Comparison of ENCODE assay signal across 8 cellular contexts in the genomic region with DNA sequence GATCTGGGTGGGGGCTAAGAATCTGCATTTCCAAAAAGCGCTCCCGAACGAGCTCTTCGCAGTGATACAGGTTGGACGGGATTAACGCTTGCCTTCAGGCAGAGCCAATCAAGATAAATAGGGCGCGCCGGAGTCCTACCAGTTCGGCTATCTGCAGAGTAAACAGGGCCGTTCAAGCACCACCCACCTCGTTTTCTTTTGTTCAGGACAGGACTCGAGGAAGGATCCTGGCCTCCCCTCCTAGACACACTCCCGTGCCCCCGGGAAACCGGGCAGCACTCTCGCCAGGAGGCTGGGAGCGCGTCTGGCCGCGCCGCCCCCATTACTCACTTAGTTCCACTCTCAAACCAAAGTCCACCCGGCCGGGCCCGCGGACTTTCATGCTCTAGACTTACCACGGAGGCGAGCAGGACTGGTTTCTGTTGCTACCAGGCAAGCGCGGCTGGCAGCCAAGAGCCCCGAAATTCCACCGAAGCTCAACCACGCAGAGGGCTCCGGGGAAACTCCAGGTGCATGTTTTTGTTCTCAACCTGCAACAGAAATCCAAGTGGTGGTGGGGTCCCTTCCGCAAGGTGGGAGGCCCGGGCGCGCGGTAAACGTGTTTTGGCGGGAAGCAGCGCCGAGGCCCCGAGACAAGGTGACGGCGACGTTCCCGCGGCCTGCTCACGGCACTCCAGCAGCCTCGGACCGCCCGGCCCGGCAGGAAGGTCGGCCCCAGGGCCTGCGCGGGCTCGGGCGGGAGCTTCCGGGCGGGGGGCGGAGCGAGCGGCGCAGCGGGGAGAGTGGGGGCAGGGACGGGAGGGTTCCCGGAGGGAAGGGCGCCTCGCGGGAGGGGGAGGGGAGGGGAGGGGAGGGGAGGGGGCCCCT. TPM values are rescaled to one million over a fixed set of nuclear protein-coding genes. Genes with fewer than 3 reads are reported as not detected.
DNase-seq lines count a peak whose midpoint lies in the region; ATAC-seq and TF ChIP-seq lines count a peak whose summit lies in the region.

No MANE protein-coding gene starts in this region.

- H3K4me1 ChIP-seq in mononuclear cell (ENCODE audit: insufficient read depth, low read length): peaks cover 70% of the 10 kb centered on the region

- DNase-seq in AG09309 (ENCODE audit: low read depth) (no peak), NCI-H82 (lab: John Stamatoyannopoulos, UW) (peak; percentile 87), activated T-cell treated with anti-CD3 and anti-CD28 coated beads for 48 hours (ENCODE audit: low read depth) (peak; percentile 80), epithelial cell of proximal tubule (ENCODE audit: low read depth) (no peak)
- DNase-seq in stimulated activated CD8-positive, alpha-beta memory T cell treated with anti-CD3 and anti-CD28 coated beads, Interleukin-4, amount 100 ng/mL, for 48 hours: peak; percentile 87

- no peak for TF ChIP-seq CTCF in AG09309 (IDR thresholded peaks at IDR 0.05; ENCODE audit: control insufficient read depth, insufficient read depth, low read depth, low read length, missing control alignments)
- TF ChIP-seq CTCF in epithelial cell of proximal tubule (conservative IDR thresholded peaks at IDR 0.05; ENCODE audit: low read depth, low read length): no peak

- ATAC-seq in GM19043 (IDR thresholded peaks at IDR 0.05; ENCODE audit: low read depth, unreplicated experiment) (peak; percentile 32), HG03159 (IDR thresholded peaks at IDR 0.05; ENCODE audit: unreplicated experiment) (peak; percentile 39)

- H3K4me3 ChIP-seq in AG09309 (ENCODE audit: control insufficient read depth, low read depth, low read length) (peak overlapping the region; percentile 69), epithelial cell of proximal tubule (ENCODE audit: low read depth, low read length) (peak overlapping the region; percentile 71), mononuclear cell (ENCODE audit: low read length) (peak overlapping the region; percentile 57)

- H3K27me3 ChIP-seq in mononuclear cell (ENCODE audit: insufficient read depth, low read length): no peaks in the 10 kb centered on the region

- H3K9me3 ChIP-seq in mononuclear cell (ENCODE audit: low read depth, low read length): no peaks in the 10 kb centered on the region

RNA-seq across cellular contexts. Expression of a gene that starts 12.7 kb away (rescaled TPM):
- total RNA-seq in epithelial cell of proximal tubule (207 and 359 TPM in 2 replicates), mononuclear cell (118 TPM)

RNA-seq across cellular contexts. Expression of a gene that starts 24.9 kb away (rescaled TPM):
- total RNA-seq in epithelial cell of proximal tubule: not detected in 2 replicates
- total RNA-seq in mononuclear cell: not detected

RNA-seq across cellular contexts. Expression of a gene that starts 40.6 kb away (rescaled TPM):
- total RNA-seq in epithelial cell of proximal tubule (0.81 and 2.2 TPM in 2 replicates), mononuclear cell (13.1 TPM)

Comparison
In these comparisons a context has a peak if more than half of its experiments do, and no peak if none do; other contexts are left out.
1. DNase-seq: peak in NCI-H82 (single experiment), activated T-cell treated with anti-CD3 and anti-CD28 coated beads for 48 hours (single experiment) and stimulated activated CD8-positive, alpha-beta memory T cell treated with anti-CD3 and anti-CD28 coated beads, Interleukin-4, amount 100 ng/mL, for 48 hours (single experiment); none in AG09309 (single experiment) and epithelial cell of proximal tubule (single experiment).
2. Peak in every context shown above with its lines, with median percentiles within 50 percentile points of each other: H3K4me3 ChIP-seq.